10 cellular contexts compared by ENCODE assay signal in genomic region chrX:2693526-2694002, GRCh38. TPM values are rescaled to one million over a fixed set of nuclear protein-coding genes. Genes with fewer than 3 reads are reported as not detected.
A peak's percentile ranks its signal among the peaks of the same experiment; 100 is the strongest.
DNase-seq lines count a peak whose midpoint lies in the region; ATAC-seq and TF ChIP-seq lines count a peak whose summit lies in the region.
"Had no signal": no experiment of that assay in that cellular context is flagged by ENCODE, and none has a peak within 500 bp of the region (broad histone marks: within the 10 kb centered on the region; RNA-seq: fewer than 3 reads in every experiment).

No MANE protein-coding gene starts in this region.

- DNase-seq in heart right ventricle = no peak
- DNase-seq in Right ventricle myocardium inferior (ENCODE audit: missing footprints) = no peak
- DNase-seq in astrocyte of the spinal cord (ENCODE audit: low read depth, low spot score) = no peak
- no peak for DNase-seq in natural killer cell
- no peak for DNase-seq in vagina (ENCODE audit: extremely low spot score in 2 of 2)
- no peak for DNase-seq in ascending aorta (ENCODE audit: low spot score in 2 of 2)
- no peak for DNase-seq in G401 (ENCODE audit: low spot score)
- no peak for DNase-seq in SKM-1 (lab: John Stamatoyannopoulos, UW; ENCODE audit: unreplicated experiment)
- DNase-seq: nucleus accumbens had no signal

- in situ Hi-C loops in astrocyte of the spinal cord (cut with HindIII; ENCODE audit: low sequenced_read_pairs) (no loop called here), G401 (cut with HindIII; ENCODE audit: low sequenced_read_pairs) (no loop called here)

- peak overlapping the region; percentile 99 for H3K4me3 Mint-ChIP-seq in natural killer cell

- H3K27ac ChIP-seq in heart right ventricle (peak overlapping the region in 7 of 10 donors; percentile 6 to 95 (median 90)), vagina (peak overlapping the region; percentile 91), ascending aorta (no peak overlapping the region)

- TF ChIP-seq CTCF in heart right ventricle (IDR thresholded peaks at IDR 0.05) (no peak), astrocyte of the spinal cord (IDR thresholded peaks at IDR 0.05; ENCODE audit: low read depth, low read length) (no peak), natural killer cell (IDR thresholded peaks at IDR 0.05) (no peak), vagina (IDR thresholded peaks at IDR 0.05) (no peak), ascending aorta (IDR thresholded peaks at IDR 0.05) (no peak)

- WGBS in heart right ventricle, 2 donors = 57 to 59% methylated on average over 8 of the region's 8 CpGs

- H3K9me3 ChIP-seq in heart right ventricle (no peaks in the 10 kb centered on the region), vagina (no peaks in the 10 kb centered on the region), ascending aorta (no peaks in the 10 kb centered on the region)

- peaks cover 58 to 72% (median 64%) of the 10 kb centered on the region in 9 donors for H3K4me1 ChIP-seq in heart right ventricle
- H3K4me1 ChIP-seq in vagina = peaks cover 62% of the 10 kb centered on the region
- peaks cover 0 to 30% of the 10 kb centered on the region in 2 donors for H3K4me1 ChIP-seq in ascending aorta

- peak overlapping the region; percentile 86 to 88 for H3K27ac Mint-ChIP-seq in natural killer cell

- H3K36me3 Mint-ChIP-seq in natural killer cell = no peaks in the 10 kb centered on the region

- TF ChIP-seq POLR2A in vagina (IDR thresholded peaks at IDR 0.05) = no peak

- H3K36me3 ChIP-seq in heart right ventricle (peaks cover 0 to 12% (median 0%) of the 10 kb centered on the region in 9 donors), vagina (no peaks in the 10 kb centered on the region), ascending aorta (peaks cover 0 to 4% of the 10 kb centered on the region in 2 donors)

- H3K4me1 Mint-ChIP-seq in natural killer cell = peaks cover 62 to 65% of the 10 kb centered on the region in 2 donors

- ATAC-seq in heart right ventricle = no peak
- no peak for ATAC-seq in Right ventricle myocardium inferior
- no peak for ATAC-seq in natural killer cell

- H3K4me3 ChIP-seq in heart right ventricle (peak overlapping the region in 7 of 10 donors; percentile 8 to 98 (median 95)), astrocyte of the spinal cord (ENCODE audit: low read depth, low read length) (peak overlapping the region; percentile 6), vagina (peak overlapping the region; percentile 92 to 94), ascending aorta (peak overlapping the region in 1 of 2 donors; percentile 94)

- H3K27me3 ChIP-seq in heart right ventricle (peaks cover 0 to 13% (median 0%) of the 10 kb centered on the region in 7 donors), vagina (no peaks in the 10 kb centered on the region), ascending aorta (no peaks in the 10 kb centered on the region)

- H3K27me3 Mint-ChIP-seq in natural killer cell (ENCODE audit: low read depth in 2 of 2) = no peaks in the 10 kb centered on the region

- intact Hi-C loops in heart right ventricle (cut with DNase I) = no loop called here
- intact Hi-C loops in Right ventricle myocardium inferior (cut with DNase I) = loop anchor here (5.0 to 10.0 kb wide), 2 partner anchors 86 to 369 kb away; no protein-coding TSS in a partner anchor
- intact Hi-C loops in natural killer cell (cut with micrococcal nuclease) = loop anchor here (2.0 to 10.0 kb wide), 3 partner anchors 1037 to 1229 kb away; partner anchors contain the start of gene AKAP17A
- intact Hi-C loops in vagina (cut with DNase I) = no loop called here
- intact Hi-C loops in ascending aorta (cut with DNase I) = loop anchor here (5.0 to 10.0 kb wide), 5 partner anchors 111 to 1301 kb away; partner anchors contain the start of genes AKAP17A, ARSD, DHRSX and SLC25A6

- no peaks in the 10 kb centered on the region for H3K9me3 Mint-ChIP-seq in natural killer cell

RNA-seq across cellular contexts. Expression of gene CD99, which starts 2.5 kb away (rescaled TPM):
- total RNA-seq in heart right ventricle (100 to 1,000 TPM; 202 to 400 (median 256) TPM), Right ventricle myocardium inferior (359 TPM), natural killer cell (100 to 1,000 TPM; 312 to 340 (median 333) TPM), vagina (282 TPM), ascending aorta (262 TPM)
- polyA plus RNA-seq in heart right ventricle = 100 to 1,000 TPM; 323 to 419 TPM
- total RNA-seq in G401 (2014; rRNA removed; shearing (Covaris generic)) = 127 and 133 TPM in 2 replicates

RNA-seq across cellular contexts. Expression of gene XG, which starts 58.3 kb away (rescaled TPM):
- total RNA-seq in heart right ventricle (1 to 10 TPM in 1 of 10 donors, under 1 TPM in 7, not detected in 2; 0.24 to 1.5 (median 0.30) TPM), Right ventricle myocardium inferior (0.19 TPM), natural killer cell (under 1 TPM in 1 of 3 donors, not detected in 2; 0.85 TPM), vagina (5.9 TPM), ascending aorta (1.3 TPM)
- under 1 TPM; 0.16 to 0.29 TPM for polyA plus RNA-seq in heart right ventricle
- 0.51 TPM in 1 of 2 replicates, not detected in the other for total RNA-seq in G401 (2014; rRNA removed; shearing (Covaris generic))
- total RNA-seq: RPMI7951 had no signal

Comparison
In these comparisons a context has a peak if more than half of its experiments do, and no peak if none do; other contexts are left out.
1. intact Hi-C loops: an anchor here in Right ventricle myocardium inferior (5.0 to 10.0 kb wide), natural killer cell (2.0 to 10.0 kb wide) and ascending aorta (5.0 to 10.0 kb wide); none called in heart right ventricle and vagina.
2. H3K27ac ChIP-seq: peak in heart right ventricle (7 of 10) and vagina (single experiment); none in ascending aorta (0 of 2).